ENCODE assay signal across 8 cellular contexts in the genomic region with DNA sequence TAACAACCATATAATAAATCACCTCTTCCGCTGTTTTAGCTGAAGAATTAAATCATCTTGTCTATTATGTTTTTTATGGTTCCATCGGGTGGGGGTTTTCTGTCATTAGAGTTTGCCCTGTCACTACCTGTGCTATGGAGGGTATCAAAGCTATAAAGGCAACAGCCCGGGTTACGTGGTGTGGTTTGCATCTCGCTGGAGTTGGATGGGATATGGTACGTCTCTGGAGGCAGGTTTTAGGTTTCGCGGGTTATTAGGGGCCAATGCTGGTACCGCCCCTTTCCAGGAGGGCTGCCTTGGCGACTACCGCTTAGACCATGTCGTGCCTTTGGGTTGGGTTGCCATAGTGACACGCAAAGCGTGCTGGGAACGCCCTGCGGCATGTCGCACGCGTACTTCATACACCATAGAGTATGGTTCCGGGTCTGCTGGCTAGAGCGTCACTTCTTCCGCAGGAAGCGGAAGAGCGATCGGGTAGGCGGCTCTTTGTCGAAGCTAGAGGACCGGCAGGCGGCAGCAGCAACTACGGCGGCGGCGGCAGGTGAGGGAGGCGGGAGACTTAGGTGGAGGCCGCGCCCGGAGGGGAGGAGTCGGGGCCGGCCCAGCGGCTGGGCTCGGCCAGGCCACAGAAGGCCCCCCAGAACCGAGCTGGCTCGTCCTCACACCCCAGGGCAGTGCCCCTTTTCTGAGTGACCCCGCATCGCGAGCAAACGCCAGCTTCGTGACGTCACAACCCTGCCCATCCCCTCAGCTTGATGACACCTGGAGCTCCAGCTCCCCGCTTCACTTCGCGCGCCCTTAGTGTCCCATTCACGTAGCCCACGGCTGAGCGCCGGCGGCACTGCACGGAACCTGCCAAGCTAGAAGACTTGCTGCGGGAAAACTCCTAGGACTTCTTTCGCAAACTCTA. TPM values are rescaled to one million over a fixed set of nuclear protein-coding genes. Genes with fewer than 3 reads are reported as not detected.
DNase-seq lines count a peak whose midpoint lies in the region; FAIRE-seq and TF ChIP-seq lines count a peak whose summit lies in the region.

A gene with protein sequence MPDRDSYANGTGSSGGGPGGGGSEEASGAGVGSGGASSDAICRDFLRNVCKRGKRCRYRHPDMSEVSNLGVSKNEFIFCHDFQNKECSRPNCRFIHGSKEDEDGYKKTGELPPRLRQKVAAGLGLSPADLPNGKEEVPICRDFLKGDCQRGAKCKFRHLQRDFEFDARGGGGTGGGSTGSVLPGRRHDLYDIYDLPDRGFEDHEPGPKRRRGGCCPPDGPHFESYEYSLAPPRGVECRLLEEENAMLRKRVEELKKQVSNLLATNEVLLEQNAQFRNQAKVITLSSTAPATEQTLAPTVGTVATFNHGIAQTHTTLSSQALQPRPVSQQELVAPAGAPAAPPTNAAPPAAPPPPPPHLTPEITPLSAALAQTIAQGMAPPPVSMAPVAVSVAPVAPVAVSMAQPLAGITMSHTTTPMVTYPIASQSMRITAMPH (plus strand): TSS at position 489 of the 910 bp plus-strand sequence. CDS start 2,297 bp downstream, outside the sequence.

- no peak within 1 kb of the TSS for H4K8ac ChIP-seq in neuronal stem cell (ENCODE audit: low read depth, low read length)

- H4K20me1 ChIP-seq in MM.1S (ENCODE audit: insufficient read depth, low read length): no peaks in the 10 kb centered on the region

- no peak within 1 kb of the TSS for H4K91ac ChIP-seq in neuronal stem cell (ENCODE audit: low read depth, low read length, poor library complexity)

- no peaks in the 10 kb centered on the region for H3K9me2 ChIP-seq in MM.1S (replicated peaks; ENCODE audit: insufficient read depth, low read length)

- no CpG with 5 or more reads among the region's 61 CpGs for WGBS in neuronal stem cell (ENCODE audit: extremely low coverage in 2 of 2, insufficient read length in 2 of 2, insufficient replicate concordance in 1 of 2), 2 donors

- DNase-seq in GF-D8 (lab: John Stamatoyannopoulos, UW): peak; percentile 97
- peak; percentile 100 for DNase-seq in HCEC 1CT
- peak; percentile 100 for DNase-seq in MM.1S
- peak; percentile 97 for DNase-seq in SIG-M5 (lab: John Stamatoyannopoulos, UW)
- peak; percentile 88 to 95 (median 93) for DNase-seq in activated naive CD4-positive, alpha-beta T cell (lab: John Stamatoyannopoulos, UW)
- DNase-seq in frontal cortex (ENCODE audit: low spot score in 2 of 2): peak; percentile 93
- DNase-seq in neuronal stem cell (ENCODE audit: low spot score): peak; percentile 98
- peak; percentile 79 to 99 (median 94) for DNase-seq in substantia nigra (lab: John Stamatoyannopoulos, UW)

- peak within 1 kb of the TSS; percentile 90 for H3K9ac ChIP-seq in MM.1S (ENCODE audit: low read length)
- H3K9ac ChIP-seq in neuronal stem cell (ENCODE audit: low read depth, low read length, poor library complexity): peak within 1 kb of the TSS; percentile 94

- H2BK12ac ChIP-seq in neuronal stem cell (ENCODE audit: low read length): no peak within 1 kb of the TSS

- H2BK120ac ChIP-seq in neuronal stem cell (ENCODE audit: low read depth, low read length): no peak within 1 kb of the TSS

- H2AK5ac ChIP-seq in neuronal stem cell (ENCODE audit: low read depth, low read length): no peak within 1 kb of the TSS

- H3K4me2 ChIP-seq in MM.1S (ENCODE audit: low read depth, low read length) (peak within 1 kb of the TSS; percentile 94), neuronal stem cell (ENCODE audit: insufficient read depth, low read length, poor library complexity, severe bottlenecking) (peak within 1 kb of the TSS; percentile 79)

- H2AFZ ChIP-seq in MM.1S (ENCODE audit: low read length): peak within 1 kb of the TSS; percentile 70
- H2AFZ ChIP-seq in neuronal stem cell (ENCODE audit: low read length): peak within 1 kb of the TSS; percentile 84

- peak; percentile 42 for TF ChIP-seq CTCF in MM.1S (IDR thresholded peaks at IDR 0.05; ENCODE audit: low read length)

- H3K4me3 ChIP-seq in MM.1S (ENCODE audit: low read length): peak within 1 kb of the TSS; percentile 94
- H3K4me3 ChIP-seq in neuronal stem cell (ENCODE audit: low read length in 2 of 2): peak within 1 kb of the TSS; percentile 75 to 89

- H3K79me1 ChIP-seq in neuronal stem cell (ENCODE audit: low read depth, low read length): no peaks in the 10 kb centered on the region

- no peaks in the 10 kb centered on the region for H3K27me3 ChIP-seq in MM.1S (replicated peaks; ENCODE audit: insufficient read depth, low read length)
- H3K27me3 ChIP-seq in neuronal stem cell (ENCODE audit: control insufficient read depth in 3 of 3, insufficient read depth in 3 of 3, low read depth in 1 of 3, low read length in 3 of 3): no peaks in the 10 kb centered on the region

- H3K23ac ChIP-seq in neuronal stem cell (ENCODE audit: low read depth, low read length, poor library complexity): peak within 1 kb of the TSS; percentile 97

- peaks cover 52% of the 10 kb centered on the region for H3F3A ChIP-seq in MM.1S (ENCODE audit: insufficient read depth, low read length)

- H3K27ac ChIP-seq in MM.1S (ENCODE audit: low read length): peak within 1 kb of the TSS; percentile 89
- peak within 1 kb of the TSS; percentile 71 for H3K27ac ChIP-seq in neuronal stem cell (replicated peaks; ENCODE audit: low read length)
- peak within 1 kb of the TSS; percentile 96 for H3K27ac ChIP-seq in substantia nigra (ENCODE audit: low read depth, low read length, poor library complexity, severe bottlenecking)

- H3K14ac ChIP-seq in neuronal stem cell (ENCODE audit: low read length): no peak within 1 kb of the TSS

- H3K4me1 ChIP-seq in MM.1S (ENCODE audit: low read length) (peaks cover 12% of the 10 kb centered on the region), neuronal stem cell (ENCODE audit: control insufficient read depth in 2 of 2, insufficient read depth in 1 of 2, low read depth in 1 of 2, low read length in 2 of 2) (peaks cover 6 to 16% of the 10 kb centered on the region in 2 donors)

- H3K36me3 ChIP-seq in MM.1S (replicated peaks; ENCODE audit: insufficient read depth, low read length): no peaks in the 10 kb centered on the region
- H3K36me3 ChIP-seq in neuronal stem cell (replicated peaks in 1 of 2; ENCODE audit: control insufficient read depth in 2 of 2, insufficient read depth in 2 of 2, low read length in 2 of 2): peaks cover 18 to 51% of the 10 kb centered on the region in 2 donors

- no peaks in the 10 kb centered on the region for H3K9me3 ChIP-seq in MM.1S (replicated peaks; ENCODE audit: insufficient read depth, low read length)
- peaks cover 0 to 7% of the 10 kb centered on the region in 2 donors for H3K9me3 ChIP-seq in neuronal stem cell (replicated peaks in 1 of 2; ENCODE audit: control insufficient read depth in 2 of 2, insufficient read depth in 1 of 2, low read depth in 1 of 2, low read length in 2 of 2)

- peaks cover 32% of the 10 kb centered on the region for H3K79me2 ChIP-seq in MM.1S (ENCODE audit: low read length)

- H3K4ac ChIP-seq in neuronal stem cell (ENCODE audit: low read length): no peak within 1 kb of the TSS

- no peak for FAIRE-seq in frontal cortex (lab: Jason Lieb, UNC)

- H2BK5ac ChIP-seq in neuronal stem cell (ENCODE audit: low read length): no peak within 1 kb of the TSS

- H3K18ac ChIP-seq in neuronal stem cell (ENCODE audit: low read length): peak within 1 kb of the TSS; percentile 94

- no peak within 1 kb of the TSS for H2BK15ac ChIP-seq in neuronal stem cell (ENCODE audit: low read length)

RNA-seq across cellular contexts. Expression of the gene that starts here (rescaled TPM):
- total RNA-seq in frontal cortex: 8.2 TPM
- polyA plus RNA-seq in neuronal stem cell (2013, experiment 1 of 2): 3.9 TPM
- 3.9 TPM for polyA plus RNA-seq in neuronal stem cell (2013, experiment 2 of 2)

Comparison
In these comparisons a context has a peak if more than half of its experiments do, and no peak if none do; other contexts are left out.
1. Peak in every context shown above with its lines: DNase-seq, H3K4me3 ChIP-seq and H3K27ac ChIP-seq.